2 cellular contexts compared by ENCODE assay signal in the genomic region with DNA sequence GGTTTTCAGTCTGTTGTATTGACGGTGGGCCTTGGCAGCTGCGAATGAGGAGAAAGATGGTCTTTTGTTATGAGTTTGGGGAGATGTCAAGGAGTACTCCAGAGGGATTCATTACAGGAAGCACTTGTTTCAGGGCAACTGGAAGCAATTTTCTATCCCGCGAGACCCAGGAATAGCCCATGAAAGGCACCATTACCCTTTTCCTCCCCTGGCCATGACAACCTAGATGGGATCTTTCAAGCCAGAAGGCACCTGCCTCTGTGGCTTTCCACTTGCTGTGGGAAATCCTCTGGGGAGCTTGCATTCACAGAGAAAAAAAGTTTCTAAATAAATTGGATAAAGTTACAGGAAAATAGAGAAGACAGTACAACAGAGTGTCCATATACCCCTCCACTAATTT.
TF ChIP-seq lines count a peak whose summit lies in the region.

No MANE protein-coding gene starts in this region.

TF ChIP-seq in H1, 55 proteins besides CTCF, POLR2A, EP300 and RAD21:
- TF ChIP-seq SP4 (IDR thresholded peaks at IDR 0.05; ENCODE audit: low read length) (no peak), CHD2 (IDR thresholded peaks at IDR 0.05; ENCODE audit: low read length) (no peak), SRF (IDR thresholded peaks at IDR 0.05; ENCODE audit: low read depth, low read length) (no peak), SIRT6 (IDR thresholded peaks at IDR 0.05; ENCODE audit: low read length) (no peak), SIN3A (conservative IDR thresholded peaks at IDR 0.05 in 1 of 2, IDR thresholded peaks at IDR 0.05 in 1 of 2; ENCODE audit: low read depth in 1 of 2, low read length in 2 of 2) (no peak), YY1 (IDR thresholded peaks at IDR 0.05; ENCODE audit: low read depth, low read length) (no peak), KDM5A (IDR thresholded peaks at IDR 0.05; ENCODE audit: low read length) (no peak), CBX8 (IDR thresholded peaks at IDR 0.05; ENCODE audit: borderline replicate concordance, low read depth, low read length) (no peak), FOSL1 (IDR thresholded peaks at IDR 0.05; ENCODE audit: insufficient read depth, low read depth, low read length) (no peak), RBBP5 (IDR thresholded peaks at IDR 0.05; ENCODE audit: borderline replicate concordance, low read depth, low read length) (no peak), EZH2 (IDR thresholded peaks at IDR 0.05; ENCODE audit: low read depth, low read length, severe bottlenecking) (no peak), GABPA (IDR thresholded peaks at IDR 0.05; ENCODE audit: borderline replicate concordance, insufficient read depth, low read length) (no peak), CBX5 (IDR thresholded peaks at IDR 0.05; ENCODE audit: low read depth, low read length) (no peak), PHF8 (conservative IDR thresholded peaks at IDR 0.05; ENCODE audit: low read depth, low read length) (no peak), TAF1 (IDR thresholded peaks at IDR 0.05; ENCODE audit: low read depth, low read length) (no peak), MAX (IDR thresholded peaks at IDR 0.05) (no peak), SP1 (IDR thresholded peaks at IDR 0.05; ENCODE audit: low read depth, low read length) (no peak), CTBP2 (IDR thresholded peaks at IDR 0.05; ENCODE audit: borderline replicate concordance, insufficient read depth, insufficient read length, low read length) (no peak)

TF ChIP-seq in SK-N-SH treated with all-trans-retinoic acid at 6 μM for 48 hours, 23 proteins besides CTCF, POLR2A, EP300 and RAD21:
- TF ChIP-seq ISL1 (CRISPR knock-in tag; IDR thresholded peaks at IDR 0.05) (no peak), RARB (CRISPR knock-in tag; IDR thresholded peaks at IDR 0.05) (no peak), ZFP30 (CRISPR knock-in tag; IDR thresholded peaks at IDR 0.05) (no peak), ZC3H10 (CRISPR knock-in tag; IDR thresholded peaks at IDR 0.05) (no peak), CREB5 (CRISPR knock-in tag; IDR thresholded peaks at IDR 0.05; ENCODE audit: low read depth) (no peak), BACH2 (CRISPR knock-in tag; IDR thresholded peaks at IDR 0.05; ENCODE audit: borderline replicate concordance) (no peak), POU6F1 (CRISPR knock-in tag; IDR thresholded peaks at IDR 0.05; ENCODE audit: borderline replicate concordance, low read depth) (no peak), ESRRG (CRISPR knock-in tag; IDR thresholded peaks at IDR 0.05) (no peak), SNAI2 (CRISPR knock-in tag; IDR thresholded peaks at IDR 0.05) (no peak), PPARA (CRISPR knock-in tag; IDR thresholded peaks at IDR 0.05; ENCODE audit: borderline replicate concordance) (no peak), CSRNP3 (CRISPR knock-in tag; IDR thresholded peaks at IDR 0.05) (no peak), ZNF565 (CRISPR knock-in tag; conservative IDR thresholded peaks at IDR 0.05; ENCODE audit: low read depth) (no peak), TOX (CRISPR knock-in tag; IDR thresholded peaks at IDR 0.05; ENCODE audit: borderline replicate concordance) (no peak), ZNF8 (CRISPR knock-in tag; IDR thresholded peaks at IDR 0.05) (no peak), OSR1 (CRISPR knock-in tag; IDR thresholded peaks at IDR 0.05) (no peak), CSDC2 (CRISPR knock-in tag; IDR thresholded peaks at IDR 0.05) (no peak), ZNF70 (CRISPR knock-in tag; IDR thresholded peaks at IDR 0.05) (no peak)
- TF ChIP-seq, protein P1, sequence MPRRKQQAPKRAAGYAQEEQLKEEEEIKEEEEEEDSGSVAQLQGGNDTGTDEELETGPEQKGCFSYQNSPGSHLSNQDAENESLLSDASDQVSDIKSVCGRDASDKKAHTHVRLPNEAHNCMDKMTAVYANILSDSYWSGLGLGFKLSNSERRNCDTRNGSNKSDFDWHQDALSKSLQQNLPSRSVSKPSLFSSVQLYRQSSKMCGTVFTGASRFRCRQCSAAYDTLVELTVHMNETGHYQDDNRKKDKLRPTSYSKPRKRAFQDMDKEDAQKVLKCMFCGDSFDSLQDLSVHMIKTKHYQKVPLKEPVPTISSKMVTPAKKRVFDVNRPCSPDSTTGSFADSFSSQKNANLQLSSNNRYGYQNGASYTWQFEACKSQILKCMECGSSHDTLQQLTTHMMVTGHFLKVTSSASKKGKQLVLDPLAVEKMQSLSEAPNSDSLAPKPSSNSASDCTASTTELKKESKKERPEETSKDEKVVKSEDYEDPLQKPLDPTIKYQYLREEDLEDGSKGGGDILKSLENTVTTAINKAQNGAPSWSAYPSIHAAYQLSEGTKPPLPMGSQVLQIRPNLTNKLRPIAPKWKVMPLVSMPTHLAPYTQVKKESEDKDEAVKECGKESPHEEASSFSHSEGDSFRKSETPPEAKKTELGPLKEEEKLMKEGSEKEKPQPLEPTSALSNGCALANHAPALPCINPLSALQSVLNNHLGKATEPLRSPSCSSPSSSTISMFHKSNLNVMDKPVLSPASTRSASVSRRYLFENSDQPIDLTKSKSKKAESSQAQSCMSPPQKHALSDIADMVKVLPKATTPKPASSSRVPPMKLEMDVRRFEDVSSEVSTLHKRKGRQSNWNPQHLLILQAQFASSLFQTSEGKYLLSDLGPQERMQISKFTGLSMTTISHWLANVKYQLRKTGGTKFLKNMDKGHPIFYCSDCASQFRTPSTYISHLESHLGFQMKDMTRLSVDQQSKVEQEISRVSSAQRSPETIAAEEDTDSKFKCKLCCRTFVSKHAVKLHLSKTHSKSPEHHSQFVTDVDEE (CRISPR knock-in tag; IDR thresholded peaks at IDR 0.05), result no peak
